Comparison of ENCODE assay signal across 13 cellular contexts in genomic region chr13:50353651-50354415, GRCh38.
DNase-seq lines count a peak whose midpoint lies in the region; ATAC-seq and TF ChIP-seq lines count a peak whose summit lies in the region.
"Had no signal": no experiment of that assay in that cellular context is flagged by ENCODE, and none has a peak within 500 bp of the region (broad histone marks: within the 10 kb centered on the region; RNA-seq: fewer than 3 reads in every experiment).

No MANE protein-coding gene starts in this region.

- no peaks in the 10 kb centered on the region for H3K9me3 ChIP-seq in ascending aorta
- H3K9me3 ChIP-seq: SJSA1 had no signal

- H3K27me3 Mint-ChIP-seq in activated T-cell treated with anti-CD3 and anti-CD28 coated beads, Interleukin-2, amount 50 U/mL, for 4 hours (ENCODE audit: low read depth), result no peaks in the 10 kb centered on the region
- H3K27me3 Mint-ChIP-seq in activated T-helper 17 cell treated with anti-CD3 and anti-CD28 coated beads, Interleukin-2, amount 50 U/mL, for 72 hours, result no peaks in the 10 kb centered on the region
- H3K27me3 Mint-ChIP-seq: activated naive CD8-positive, alpha-beta T cell had no signal

- no peak overlapping the region for H3K27ac Mint-ChIP-seq in activated T-helper 17 cell treated with anti-CD3 and anti-CD28 coated beads, Interleukin-2, amount 50 U/mL, for 72 hours
- H3K27ac Mint-ChIP-seq: activated naive CD8-positive, alpha-beta T cell; endodermal cell had no signal

- no peak overlapping the region for H3K4me3 Mint-ChIP-seq in activated T-cell treated with anti-CD3 and anti-CD28 coated beads, Interleukin-2, amount 50 U/mL, for 4 hours
- no peak overlapping the region for H3K4me3 Mint-ChIP-seq in activated T-helper 17 cell treated with anti-CD3 and anti-CD28 coated beads, Interleukin-2, amount 50 U/mL, for 72 hours
- H3K4me3 Mint-ChIP-seq: activated naive CD8-positive, alpha-beta T cell; endodermal cell had no signal

- no peaks in the 10 kb centered on the region for H3K27me3 ChIP-seq in ascending aorta
- H3K27me3 ChIP-seq: SJSA1 had no signal

- no peak overlapping the region for H3K4me3 ChIP-seq in ascending aorta
- H3K4me3 ChIP-seq: SJSA1 had no signal

- H3K36me3 Mint-ChIP-seq in activated T-cell treated with anti-CD3 and anti-CD28 coated beads, Interleukin-2, amount 50 U/mL, for 4 hours (ENCODE audit: insufficient read depth), result no peaks in the 10 kb centered on the region
- H3K36me3 Mint-ChIP-seq in activated T-helper 17 cell treated with anti-CD3 and anti-CD28 coated beads, Interleukin-2, amount 50 U/mL, for 72 hours (ENCODE audit: low read depth), result no peaks in the 10 kb centered on the region
- H3K36me3 Mint-ChIP-seq: activated naive CD8-positive, alpha-beta T cell had no signal

- no peak overlapping the region for H3K27ac ChIP-seq in ascending aorta
- H3K27ac ChIP-seq: SJSA1 had no signal

- intact Hi-C loops in ascending aorta (cut with DNase I), result no loop called here

- no peaks in the 10 kb centered on the region for H3K36me3 ChIP-seq in ascending aorta
- H3K36me3 ChIP-seq: SJSA1 had no signal

- no peak for DNase-seq in activated T-cell treated with anti-CD3 and anti-CD28 coated beads, Interleukin-2, amount 50 U/mL, for 4 hours
- no peak for DNase-seq in activated T-cell treated with anti-CD3 and anti-CD28 coated beads, Interleukin-2, amount 50 U/mL, for 48 hours
- DNase-seq in kidney glomerular epithelial cell (lab: John Stamatoyannopoulos, UW) (peak; percentile 40), stromal cell of bone marrow (ENCODE audit: low read depth) (peak; percentile 88), ascending aorta (ENCODE audit: low spot score in 2 of 2) (no peak), dermis blood vessel endothelial cell (no peak)
- DNase-seq: DMS153, endodermal cell, MM.1S had no signal

- ATAC-seq in activated T-cell treated with anti-CD3 and anti-CD28 coated beads, Interleukin-2, amount 50 U/mL, for 4 hours, result peak; percentile 44 to 53
- peak; percentile 73 for ATAC-seq in activated T-helper 17 cell treated with anti-CD3 and anti-CD28 coated beads, Interleukin-2, amount 50 U/mL, for 72 hours (replicated peaks)
- ATAC-seq in GM21360 (IDR thresholded peaks at IDR 0.05; ENCODE audit: unreplicated experiment), result no peak

- H3K4me1 ChIP-seq in ascending aorta, result peaks cover 0 to 18% of the 10 kb centered on the region in 2 donors

- no peaks in the 10 kb centered on the region for H3K9me3 Mint-ChIP-seq in activated T-cell treated with anti-CD3 and anti-CD28 coated beads, Interleukin-2, amount 50 U/mL, for 4 hours
- H3K9me3 Mint-ChIP-seq in activated T-helper 17 cell treated with anti-CD3 and anti-CD28 coated beads, Interleukin-2, amount 50 U/mL, for 72 hours, result no peaks in the 10 kb centered on the region
- H3K9me3 Mint-ChIP-seq: endodermal cell had no signal

- TF ChIP-seq CTCF in ascending aorta (IDR thresholded peaks at IDR 0.05), result no peak

- H3K4me1 Mint-ChIP-seq in activated T-cell treated with anti-CD3 and anti-CD28 coated beads, Interleukin-2, amount 50 U/mL, for 4 hours (ENCODE audit: low read depth), result peaks cover 29% of the 10 kb centered on the region
- peaks cover 26% of the 10 kb centered on the region for H3K4me1 Mint-ChIP-seq in activated T-helper 17 cell treated with anti-CD3 and anti-CD28 coated beads, Interleukin-2, amount 50 U/mL, for 72 hours
- H3K4me1 Mint-ChIP-seq: endodermal cell had no signal

Comparison
In these comparisons a context has a peak if more than half of its experiments do, and no peak if none do; other contexts are left out.
1. DNase-seq: peak in kidney glomerular epithelial cell (single experiment) and stromal cell of bone marrow (single experiment); none in activated T-cell treated with anti-CD3 and anti-CD28 coated beads, Interleukin-2, amount 50 U/mL, for 4 hours (single experiment), activated T-cell treated with anti-CD3 and anti-CD28 coated beads, Interleukin-2, amount 50 U/mL, for 48 hours (0 of 2), ascending aorta (0 of 2) and dermis blood vessel endothelial cell (single experiment).